ENCODE assay signal across 1 cellular context in genomic region chr2:71074893-71075292, GRCh38.
TF ChIP-seq lines count a peak whose summit lies in the region.

No MANE protein-coding gene starts in this region.

TF ChIP-seq in K562, 482 proteins besides CTCF, POLR2A, EP300 and RAD21:
- TF ChIP-seq RBM25 (IDR thresholded peaks at IDR 0.05; ENCODE audit: low read depth, low read length, severe bottlenecking) (peak; percentile 51), SAP30 (IDR thresholded peaks at IDR 0.05; ENCODE audit: borderline replicate concordance, insufficient read depth, low read depth, low read length, poor library complexity, severe bottlenecking) (no peak), BHLHE40 (IDR thresholded peaks at IDR 0.05; ENCODE audit: low read length) (no peak), ZNF239 (CRISPR knock-in tag; IDR thresholded peaks at IDR 0.05) (peak; percentile 95), NUFIP1 (IDR thresholded peaks at IDR 0.05; ENCODE audit: partially characterized antibody) (no peak)
